ENCODE assay signal across 28 cellular contexts in genomic region chr6:89059227-89059626, GRCh38. TPM values are rescaled to one million over a fixed set of nuclear protein-coding genes. Genes with fewer than 3 reads are reported as not detected.
"Had no signal": no experiment of that assay in that cellular context is flagged by ENCODE, and none has a peak within 500 bp of the region (broad histone marks: within the 10 kb centered on the region; RNA-seq: fewer than 3 reads in every experiment).

No MANE protein-coding gene starts in this region.

- FAIRE-seq: small intestine had no signal

- H3K27me3 ChIP-seq: ovary, right lobe of liver, sigmoid colon, stomach, thyroid gland, tibial nerve, upper lobe of right lung, uterus had no signal

- H3K27me3 Mint-ChIP-seq: progenitor cell of endocrine pancreas; stimulated activated naive B cell treated with anti-CD40 and anti-IgM and Interleukin-4, amounts not matched to agents 10 μg/mL and 1 μg/mL and 100 μg/mL, for 72 hours; stimulated activated naive CD8-positive, alpha-beta T cell treated with anti-CD3 and anti-CD28 coated beads, Interleukin-15, Interleukin-2, amounts not matched to agents 100 ng/mL and 50 ng/mL, for 24 hours; type B pancreatic cell had no signal

- H3K27ac Mint-ChIP-seq: naive thymus-derived CD4-positive, alpha-beta T cell; natural killer cell; nephron; progenitor cell of endocrine pancreas; stimulated activated effector memory CD8-positive, alpha-beta T cell treated with anti-CD3 and anti-CD28 coated beads, Interleukin-12 subunit alpha, Interleukin-12 subunit beta, amount 100 ng/mL, for 72 hours; stimulated activated naive B cell treated with anti-CD40 and anti-IgM and Interleukin-4, amounts not matched to agents 10 μg/mL and 1 μg/mL and 100 μg/mL, for 72 hours; stimulated activated naive CD8-positive, alpha-beta T cell treated with anti-CD3 and anti-CD28 coated beads, Interleukin-15, Interleukin-2, amounts not matched to agents 100 ng/mL and 50 ng/mL, for 24 hours; type B pancreatic cell had no signal

- H3K4me1 ChIP-seq: parathyroid adenoma, psoas muscle, right lobe of liver, sigmoid colon, stomach, thyroid gland, tibial nerve, upper lobe of right lung, uterus had no signal

- H3K27ac ChIP-seq: ovary, parathyroid adenoma, psoas muscle, right lobe of liver, sigmoid colon, stomach, thoracic aorta, thyroid gland, tibial nerve, upper lobe of right lung, uterus had no signal

- H3K4me1 Mint-ChIP-seq: natural killer cell; nephron; stimulated activated effector memory CD8-positive, alpha-beta T cell treated with anti-CD3 and anti-CD28 coated beads, Interleukin-12 subunit alpha, Interleukin-12 subunit beta, amount 100 ng/mL, for 72 hours; stimulated activated naive B cell treated with anti-CD40 and anti-IgM and Interleukin-4, amounts not matched to agents 10 μg/mL and 1 μg/mL and 100 μg/mL, for 72 hours had no signal

- H3K79me2 ChIP-seq: parathyroid adenoma had no signal

- DNase-seq: naive thymus-derived CD4-positive, alpha-beta T cell; natural killer cell; occipital lobe; ovary; posterior cingulate gyrus; psoas muscle; right cardiac atrium; right lobe of liver; sigmoid colon; small intestine; stimulated activated CD4-positive, alpha-beta T cell treated with anti-CD3 and anti-CD28 coated beads, Interleukin-15, amount 100 ng/mL, for 24 hours; stimulated activated CD4-positive, alpha-beta T cell treated with anti-CD3 and anti-CD28 coated beads, Interleukin-2, amount 100 ng/mL, for 24 hours; stimulated activated CD4-positive, alpha-beta T cell treated with anti-CD3 and anti-CD28 coated beads, Interleukin-2, amount 100 ng/mL, for 48 hours; stimulated activated CD4-positive, alpha-beta T cell treated with anti-CD3 and anti-CD28 coated beads, Interleukin-4, amount 100 ng/mL, for 24 hours; stimulated activated naive B cell treated with anti-CD40 and anti-IgM and Interleukin-4, amounts not matched to agents 10 μg/mL and 1 μg/mL and 100 μg/mL, for 72 hours; stimulated activated naive CD4-positive, alpha-beta T cell treated with Interleukin-2 at 50 U/mL for 16 hours; stomach; thyroid gland; upper lobe of right lung; uterus had no signal

- H3K36me3 Mint-ChIP-seq: natural killer cell; stimulated activated effector memory CD8-positive, alpha-beta T cell treated with anti-CD3 and anti-CD28 coated beads, Interleukin-12 subunit alpha, Interleukin-12 subunit beta, amount 100 ng/mL, for 72 hours; stimulated activated naive B cell treated with anti-CD40 and anti-IgM and Interleukin-4, amounts not matched to agents 10 μg/mL and 1 μg/mL and 100 μg/mL, for 72 hours; type B pancreatic cell had no signal

- H2AFZ ChIP-seq: parathyroid adenoma had no signal

- H3K4me3 Mint-ChIP-seq: naive thymus-derived CD4-positive, alpha-beta T cell; natural killer cell; nephron; stimulated activated effector memory CD8-positive, alpha-beta T cell treated with anti-CD3 and anti-CD28 coated beads, Interleukin-12 subunit alpha, Interleukin-12 subunit beta, amount 100 ng/mL, for 72 hours; stimulated activated naive B cell treated with anti-CD40 and anti-IgM and Interleukin-4, amounts not matched to agents 10 μg/mL and 1 μg/mL and 100 μg/mL, for 72 hours; stimulated activated naive CD8-positive, alpha-beta T cell treated with anti-CD3 and anti-CD28 coated beads, Interleukin-15, Interleukin-2, amounts not matched to agents 100 ng/mL and 50 ng/mL, for 24 hours; type B pancreatic cell had no signal

- H3K9me3 ChIP-seq: ovary, psoas muscle, right lobe of liver, sigmoid colon, stomach, thoracic aorta, thyroid gland, tibial nerve, upper lobe of right lung, uterus had no signal

- H3K9ac ChIP-seq: parathyroid adenoma had no signal

- H3K9me3 Mint-ChIP-seq: natural killer cell; nephron; stimulated activated effector memory CD8-positive, alpha-beta T cell treated with anti-CD3 and anti-CD28 coated beads, Interleukin-12 subunit alpha, Interleukin-12 subunit beta, amount 100 ng/mL, for 72 hours; stimulated activated naive B cell treated with anti-CD40 and anti-IgM and Interleukin-4, amounts not matched to agents 10 μg/mL and 1 μg/mL and 100 μg/mL, for 72 hours; type B pancreatic cell had no signal

- H3K36me3 ChIP-seq: ovary, right lobe of liver, sigmoid colon, stomach, thoracic aorta, thyroid gland, tibial nerve, upper lobe of right lung, uterus had no signal

- ATAC-seq: naive thymus-derived CD4-positive, alpha-beta T cell; natural killer cell; psoas muscle; right cardiac atrium; right lobe of liver; stimulated activated effector memory CD8-positive, alpha-beta T cell treated with anti-CD3 and anti-CD28 coated beads, Interleukin-12 subunit alpha, Interleukin-12 subunit beta, amount 100 ng/mL, for 72 hours; stimulated activated naive B cell treated with anti-CD40 and anti-IgM and Interleukin-4, amounts not matched to agents 10 μg/mL and 1 μg/mL and 100 μg/mL, for 72 hours had no signal

- H3K4me3 ChIP-seq: ovary, psoas muscle, right lobe of liver, sigmoid colon, stomach, thoracic aorta, thyroid gland, tibial nerve, upper lobe of right lung, uterus had no signal

RNA-seq across cellular contexts. Expression of gene SRSF12, which starts 58.6 kb away (rescaled TPM):
- total RNA-seq: upper lobe of right lung had no signal
